22 cellular contexts compared by ENCODE assay signal in genomic region chr11:1270476-1270875, GRCh38. TPM values are rescaled to one million over a fixed set of nuclear protein-coding genes. Genes with fewer than 3 reads are reported as not detected.
"Had no signal": no experiment of that assay in that cellular context is flagged by ENCODE, and none has a peak within 500 bp of the region (broad histone marks: within the 10 kb centered on the region; RNA-seq: fewer than 3 reads in every experiment).

No MANE protein-coding gene starts in this region.

- H3K27ac ChIP-seq: colonic mucosa, esophagus squamous epithelium, neutrophil had no signal

- H3K9me3 ChIP-seq: colonic mucosa, esophagus squamous epithelium, neutrophil, SK-N-SH had no signal

- ATAC-seq: naive thymus-derived CD8-positive, alpha-beta T cell; stimulated activated naive B cell treated with anti-CD40 and anti-IgM and Interleukin-4, amounts not matched to agents 10 μg/mL and 1 μg/mL and 100 μg/mL, for 72 hours; T-cell had no signal

- H3K4me3 ChIP-seq: colonic mucosa, esophagus squamous epithelium had no signal

- H3K36me3 ChIP-seq: colonic mucosa had no signal

- H3K27me3 ChIP-seq: colonic mucosa, esophagus squamous epithelium, neutrophil had no signal

- H3K4me2 ChIP-seq: SK-N-SH had no signal

- DNase-seq: activated CD4-positive, alpha-beta T cell treated with anti-CD3 and anti-CD28 coated beads, Interleukin-2, amount 50 U/mL, for 4 hours; activated CD4-positive, CD25-positive, alpha-beta regulatory T cell treated with anti-CD3 and anti-CD28 coated beads, Interleukin-2, amount 50 U/mL, for 72 hours; activated naive CD4-positive, alpha-beta T cell; activated T-cell treated with anti-CD3 and anti-CD28 coated beads for 4 hours; colonic mucosa; esophagus squamous epithelium; hippocampal formation; naive thymus-derived CD8-positive, alpha-beta T cell; SK-N-SH; stimulated activated CD4-positive, alpha-beta T cell treated with anti-CD3 and anti-CD28 coated beads, Interleukin-15, amount 100 ng/mL, for 24 hours; stimulated activated CD4-positive, alpha-beta T cell treated with anti-CD3 and anti-CD28 coated beads, Interleukin-4, amount 100 ng/mL, for 1 hour; stimulated activated naive B cell treated with anti-CD40 and anti-IgM and Interleukin-4, amounts not matched to agents 10 μg/mL and 1 μg/mL and 100 μg/mL, for 72 hours; T-cell; T1000; trophoblast cell had no signal

- H3K9ac ChIP-seq: SK-N-SH had no signal

- H3K4me1 ChIP-seq: colonic mucosa, esophagus squamous epithelium had no signal

RNA-seq across cellular contexts. Expression of gene MUC5B, which starts 47.6 kb away (rescaled TPM):
- total RNA-seq: astrocyte; fibroblast of villous mesenchyme; glomerular endothelial cell; kidney epithelial cell; lung microvascular endothelial cell; naive thymus-derived CD8-positive, alpha-beta T cell; skeletal muscle tissue had no signal
- polyA plus RNA-seq: naive thymus-derived CD8-positive, alpha-beta T cell; SK-N-SH had no signal
